8 cellular contexts compared by ENCODE assay signal in genomic region chr4:81351653-81352455, GRCh38.
DNase-seq lines count a peak whose midpoint lies in the region; ATAC-seq, FAIRE-seq and TF ChIP-seq lines count a peak whose summit lies in the region.

No MANE protein-coding gene starts in this region.

- H3K27me3 ChIP-seq in heart right ventricle: peaks cover 0 to 8% (median 0%) of the 10 kb centered on the region in 7 donors

- no peak for FAIRE-seq in H54 (lab: Jason Lieb, UNC)

- DNase-seq in GM12864 (ENCODE audit: low read depth): peak; percentile 35
- peak; percentile 4 for DNase-seq in H54 (ENCODE audit: insufficient read length, low spot score)
- peak; percentile 51 for DNase-seq in M059J (ENCODE audit: low read depth)
- peak; percentile 60 for DNase-seq in SK-N-DZ (ENCODE audit: low spot score)
- DNase-seq in activated naive CD4-positive, alpha-beta T cell treated with anti-CD3 and anti-CD28 coated beads, Interleukin-2, amount 50 U/mL, for 16 hours: peak; percentile 66
- DNase-seq in heart right ventricle: peak; percentile 46 to 64
- DNase-seq in putamen (ENCODE audit: low spot score): peak; percentile 63

- H3K36me3 ChIP-seq in heart right ventricle: no peaks in the 10 kb centered on the region

- H3K4me1 ChIP-seq in heart right ventricle: no peaks in the 10 kb centered on the region

- intact Hi-C loops in heart right ventricle (cut with DNase I): loop anchor here (1.0 to 5.0 kb wide), 5 partner anchors 280 to 285 kb away; no protein-coding TSS in a partner anchor

- no peak overlapping the region for H3K4me3 ChIP-seq in GM12864 (ENCODE audit: low read depth, low read length)
- H3K4me3 ChIP-seq in heart right ventricle: no peak overlapping the region

- no peaks in the 10 kb centered on the region for H3K9me3 ChIP-seq in heart right ventricle

- 30 to 35% methylated on average over 11 of the region's 11 CpGs for WGBS in heart right ventricle, 2 donors

- TF ChIP-seq CTCF in GM12864 (IDR thresholded peaks at IDR 0.05; ENCODE audit: low read depth, low read length, missing control alignments) (peak; percentile 89), heart right ventricle (IDR thresholded peaks at IDR 0.05) (peak; percentile 56 to 90 (median 87))

- ATAC-seq in heart right ventricle (peak in 3 of 8 donors; percentile 34 to 67 (median 48)), GM21825 (IDR thresholded peaks at IDR 0.05; ENCODE audit: unreplicated experiment) (no peak)

- H3K27ac ChIP-seq in heart right ventricle: no peak overlapping the region

- no peak for TF ChIP-seq POLR2A in H54 (IDR thresholded peaks at IDR 0.05; ENCODE audit: low read depth, low read length)

Comparison
In these comparisons a context has a peak if more than half of its experiments do, and no peak if none do; other contexts are left out.
1. DNase-seq: peak in every context shown above with its lines; median percentile 66 in activated naive CD4-positive, alpha-beta T cell treated with anti-CD3 and anti-CD28 coated beads, Interleukin-2, amount 50 U/mL, for 16 hours; 63 in putamen; 60 in SK-N-DZ; 55 in heart right ventricle; 51 in M059J; 35 in GM12864; 4 in H54.